8 cellular contexts compared by ENCODE assay signal in the genomic region with DNA sequence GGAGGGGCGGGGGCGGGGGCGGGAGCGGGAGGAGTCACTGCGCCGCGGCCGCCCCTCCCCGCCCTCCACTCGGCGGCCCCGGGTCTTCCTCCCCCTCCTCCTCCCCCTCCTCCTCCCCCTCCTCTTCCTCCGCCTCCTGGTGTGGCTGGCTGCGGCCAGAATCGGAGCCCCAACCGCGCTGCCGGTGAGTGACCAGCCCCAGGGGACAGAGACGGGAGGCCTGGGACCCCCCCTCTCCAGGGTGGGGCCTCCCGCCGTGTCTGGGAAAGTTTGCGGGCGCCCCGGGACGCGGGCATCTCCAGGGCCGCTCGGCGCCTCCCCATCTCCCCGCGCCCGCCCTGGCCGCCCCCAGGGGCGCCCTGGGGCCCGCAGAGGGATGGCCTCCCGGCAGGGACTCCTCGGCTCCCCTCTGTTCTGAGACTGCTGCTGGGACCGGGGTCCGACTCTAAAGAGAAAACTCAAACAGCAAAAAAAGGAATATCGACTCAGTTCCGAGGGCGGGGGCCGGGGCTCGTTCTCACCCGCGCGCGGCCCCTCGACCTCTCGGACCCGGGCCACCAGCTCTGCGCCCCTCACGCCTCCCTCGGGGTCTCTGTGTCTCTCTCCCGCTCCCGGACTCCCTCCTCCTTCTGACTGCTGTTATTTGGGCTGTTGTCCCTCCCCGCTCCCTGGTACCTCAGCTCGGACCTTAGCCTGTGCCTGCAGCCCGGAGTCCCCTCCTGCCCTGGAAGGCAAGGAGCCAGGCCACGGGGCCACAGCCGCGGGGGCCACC. TPM values are rescaled to one million over a fixed set of nuclear protein-coding genes. Genes with fewer than 3 reads are reported as not detected.
DNase-seq lines count a peak whose midpoint lies in the region; ATAC-seq and TF ChIP-seq lines count a peak whose summit lies in the region.

A gene with protein sequence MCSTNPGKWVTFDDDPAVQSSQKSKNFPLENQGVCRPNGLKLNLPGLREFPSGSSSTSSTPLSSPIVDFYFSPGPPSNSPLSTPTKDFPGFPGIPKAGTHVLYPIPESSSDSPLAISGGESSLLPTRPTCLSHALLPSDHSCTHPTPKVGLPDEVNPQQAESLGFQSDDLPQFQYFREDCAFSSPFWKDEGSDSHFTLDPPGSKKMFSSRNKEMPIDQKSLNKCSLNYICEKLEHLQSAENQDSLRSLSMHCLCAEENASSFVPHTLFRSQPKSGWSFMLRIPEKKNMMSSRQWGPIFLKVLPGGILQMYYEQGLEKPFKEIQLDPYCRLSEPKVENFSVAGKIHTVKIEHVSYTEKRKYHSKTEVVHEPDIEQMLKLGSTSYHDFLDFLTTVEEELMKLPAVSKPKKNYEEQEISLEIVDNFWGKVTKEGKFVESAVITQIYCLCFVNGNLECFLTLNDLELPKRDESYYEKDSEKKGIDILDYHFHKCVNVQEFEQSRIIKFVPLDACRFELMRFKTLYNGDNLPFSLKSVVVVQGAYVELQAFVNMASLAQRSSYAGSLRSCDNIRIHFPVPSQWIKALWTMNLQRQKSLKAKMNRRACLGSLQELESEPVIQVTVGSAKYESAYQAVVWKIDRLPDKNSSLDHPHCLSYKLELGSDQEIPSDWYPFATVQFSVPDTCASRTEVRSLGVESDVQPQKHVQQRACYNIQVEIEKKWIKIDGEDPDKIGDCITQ (plus strand): TSS at position 122 of the 772 bp plus-strand sequence. CDS start 50,480 bp downstream, outside the sequence.

- 2% methylated on average over 11 to 52 of the region's 62 CpGs for WGBS in testis, 2 donors

- H3K4me1 ChIP-seq in mucosa of descending colon (ENCODE audit: low read depth) (peaks cover 7% of the 10 kb centered on the region), testis (no peaks in the 10 kb centered on the region)

- peaks cover 8% of the 10 kb centered on the region for H3K27me3 Mint-ChIP-seq in endothelial cell (ENCODE audit: unreplicated experiment)

- no peak for TF ChIP-seq POLR2A in testis (IDR thresholded peaks at IDR 0.05)

- peak within 1 kb of the TSS; percentile 38 for H3K27ac Mint-ChIP-seq in endothelial cell (ENCODE audit: unreplicated experiment)

- no peaks in the 10 kb centered on the region for H3K36me3 Mint-ChIP-seq in endothelial cell (ENCODE audit: low read depth, unreplicated experiment)

- peak within 1 kb of the TSS; percentile 91 for H3K4me3 Mint-ChIP-seq in endothelial cell (ENCODE audit: unreplicated experiment)

- peak within 1 kb of the TSS; percentile 76 to 77 for H3K27ac ChIP-seq in testis

- no peaks in the 10 kb centered on the region for H3K27me3 ChIP-seq in testis

- H3K9me3 Mint-ChIP-seq in endothelial cell (ENCODE audit: unreplicated experiment) = no peaks in the 10 kb centered on the region

- no peaks in the 10 kb centered on the region for H3K36me3 ChIP-seq in mucosa of descending colon (ENCODE audit: low read depth)
- no peaks in the 10 kb centered on the region for H3K36me3 ChIP-seq in testis (ENCODE audit: low read depth, missing control alignments)

- H3K9me3 ChIP-seq in mucosa of descending colon (no peaks in the 10 kb centered on the region), testis (no peaks in the 10 kb centered on the region)

- TF ChIP-seq CTCF in endothelial cell (IDR thresholded peaks at IDR 0.05; ENCODE audit: unreplicated experiment) (no peak), mucosa of descending colon (IDR thresholded peaks at IDR 0.05) (no peak), testis (IDR thresholded peaks at IDR 0.05) (no peak)

- intact Hi-C loops in mucosa of descending colon (cut with DNase I, micrococcal nuclease) (no loop called here), testis (cut with DNase I; ENCODE audit: low total_unique reads) (no loop called here)

- peak within 1 kb of the TSS; percentile 30 for H3K4me3 ChIP-seq in mucosa of descending colon
- H3K4me3 ChIP-seq in testis = peak within 1 kb of the TSS; percentile 65 to 82

- H3K4me1 Mint-ChIP-seq in endothelial cell (ENCODE audit: unreplicated experiment) = peaks cover 8% of the 10 kb centered on the region

- ATAC-seq in mucosa of descending colon (peak; percentile 55), GM18861 (IDR thresholded peaks at IDR 0.05; ENCODE audit: unreplicated experiment) (no peak)

- DNase-seq in NCI-H2227 (lab: John Stamatoyannopoulos, UW; ENCODE audit: unreplicated experiment) (peak; percentile 11), NCI-H2227 treated with DMSO at 0.1 percent for 48 hours (lab: John Stamatoyannopoulos, UW) (no peak), HT1080 (ENCODE audit: low read depth) (peak; percentile 13), endothelial cell (ENCODE audit: low spot score) (peak; percentile 16), mucosa of descending colon (peak; percentile 17 to 60 (median 53)), testis (peak; percentile 36)
- DNase-seq in activated CD4-positive, alpha-beta T cell treated with anti-CD3 and anti-CD28 coated beads, Interleukin-2, amount 50 U/mL, for 48 hours = peak; percentile 23 to 25

RNA-seq across cellular contexts. Expression of the gene that starts here (rescaled TPM):
- 0.07 and 0.79 TPM in 2 replicates for total RNA-seq in HT1080 (2014; rRNA removed; shearing (Covaris generic))
- polyA plus RNA-seq in HT1080 (2015; cell fraction: cytosol; rRNA removed) = 1.7 and 2.0 TPM in 2 replicates
- polyA plus RNA-seq in HT1080 (2015; cell fraction: nucleus; rRNA removed) = 3.5 and 4.6 TPM in 2 replicates
- total RNA-seq in endothelial cell (ENCODE audit: unreplicated experiment) (3.1 TPM), mucosa of descending colon (100 to 1,000 TPM in 1 of 3 donors, 1 to 10 TPM in 2; 5.5 to 118 (median 6.0) TPM), testis (1 to 10 TPM; 5.1 to 5.7 TPM)
- polyA plus RNA-seq in testis (ENCODE audit: insufficient read depth, low read depth, low replicate concordance) = 3.8 TPM
